ENCODE assay signal across 8 cellular contexts in genomic region chr2:127025357-127026062, GRCh38.
DNase-seq lines count a peak whose midpoint lies in the region; TF ChIP-seq lines count a peak whose summit lies in the region.

No MANE protein-coding gene starts in this region.

- peak overlapping the region; percentile 26; the same call in 1 of the 2 replicates for H3K27ac ChIP-seq in HEK293 (ENCODE audit: extremely low read depth, low read depth, low read length)
- peak overlapping the region in 1 of 2 donors; percentile 12 for H3K27ac ChIP-seq in breast epithelium
- no peak overlapping the region for H3K27ac ChIP-seq in spleen

- 1 to 2% (median 1%) methylated on average over 21 to 39 of the region's 39 CpGs for WGBS in spleen, 5 donors

- peaks cover 4 to 12% of the 10 kb centered on the region in 2 donors for H3K27me3 ChIP-seq in breast epithelium
- H3K27me3 ChIP-seq in spleen (replicated peaks in 1 of 7) = peaks cover 0 to 47% (median 26%) of the 10 kb centered on the region in 7 donors

- H3K36me3 ChIP-seq in HEK293 (ENCODE audit: control insufficient read depth in 2 of 2, insufficient read depth in 1 of 2, low read length in 2 of 2) (no peaks in the 10 kb centered on the region), breast epithelium (no peaks in the 10 kb centered on the region), spleen (no peaks in the 10 kb centered on the region)

- CTCF ChIA-PET in GM10248 (lab: Yijun Ruan, JAX) (no interaction called here), HEK293 (lab: Yijun Ruan, JAX) (interaction anchor here (0.6 to 2.5 kb wide), 4 partner anchors 14 to 55 kb away, joined by 3 to 12 read pairs (median 6); no protein-coding TSS in a partner anchor)

- peaks cover 11 to 15% of the 10 kb centered on the region in 2 donors for H3K4me1 Mint-ChIP-seq in immature natural killer cell

- peaks cover 0 to 4% (median under 1%) of the 10 kb centered on the region in 6 donors for H3K9me3 Mint-ChIP-seq in immature natural killer cell

- H3K4me1 ChIP-seq in HEK293 (ENCODE audit: control insufficient read depth, insufficient read depth, low read length) (no peaks in the 10 kb centered on the region), breast epithelium (peaks cover 0 to 5% of the 10 kb centered on the region in 2 donors), spleen (peaks cover 7 to 18% (median 12%) of the 10 kb centered on the region in 6 donors)

- H3K27ac Mint-ChIP-seq in immature natural killer cell = peak overlapping the region in 2 of 6 donors; percentile 42 to 67

- intact Hi-C loops in breast epithelium (cut with DNase I; ENCODE audit: low total_unique reads) = no loop called here
- intact Hi-C loops in spleen (cut with DNase I; ENCODE audit: low total_unique reads) = no loop called here

- TF ChIP-seq POLR2A in breast epithelium (IDR thresholded peaks at IDR 0.05) (no peak), spleen (IDR thresholded peaks at IDR 0.05) (no peak)

- peak overlapping the region; percentile 74 to 89 (median 82) for H3K4me3 Mint-ChIP-seq in immature natural killer cell

- POLR2A ChIA-PET in GM10248 (lab: Yijun Ruan, JAX) (no interaction called here), HEK293 (lab: Yijun Ruan, JAX) (interaction anchor here (0.5 kb wide), 1 partner anchor 30 kb away, joined by 3 read pairs; no protein-coding TSS in a partner anchor)

- TF ChIP-seq CTCF in GM10248 (IDR thresholded peaks at IDR 0.05; ENCODE audit: control extremely low read depth, extremely low read depth, low read depth, missing control alignments) (peak; percentile 23), HEK293 (tag by site-specific recombination; IDR thresholded peaks at IDR 0.05) (peak; percentile 92), WI38 (IDR thresholded peaks at IDR 0.05; ENCODE audit: low read depth, low read length) (peak; percentile 34; the same call in 1 of the 2 replicates), breast epithelium (IDR thresholded peaks at IDR 0.05) (no peak), spleen (IDR thresholded peaks at IDR 0.05 in 8 of 11, conservative IDR thresholded peaks at IDR 0.05 in 3 of 11) (peak in 4 of 11 experiments; percentile 8 to 42 (median 26))

- H3K4me3 ChIP-seq in HEK293 (ENCODE audit: low read depth, low read length) (peak overlapping the region; percentile 52), WI38 (ENCODE audit: low read depth, low read length) (peak overlapping the region; percentile 62), breast epithelium (peak overlapping the region; percentile 32 to 70 (median 49)), spleen (peak overlapping the region; percentile 14 to 67 (median 32))

- H3K9me3 ChIP-seq in HEK293 (ENCODE audit: control insufficient read depth, insufficient read depth, low read depth, low read length) = no peaks in the 10 kb centered on the region
- H3K9me3 ChIP-seq in breast epithelium = peaks cover 4% of the 10 kb centered on the region in 2 donors
- H3K9me3 ChIP-seq in spleen = peaks cover 0 to 10% (median 1%) of the 10 kb centered on the region in 8 donors

- DNase-seq in GM10248 (ENCODE audit: extremely low spot score) (peak; percentile 61), NCI-H128 (lab: John Stamatoyannopoulos, UW; ENCODE audit: unreplicated experiment) (peak; percentile 63), breast epithelium (ENCODE audit: low spot score in 2 of 2) (no peak), immature natural killer cell (peak; percentile 66 to 73 (median 68)), spleen (peak; percentile 89), AML-193 (lab: John Stamatoyannopoulos, UW) (no peak)

- no peaks in the 10 kb centered on the region for H3K36me3 Mint-ChIP-seq in immature natural killer cell

- H3K27me3 Mint-ChIP-seq in immature natural killer cell (ENCODE audit: low read depth in 3 of 3) = peaks cover 3 to 11% (median 3%) of the 10 kb centered on the region in 3 donors

TF ChIP-seq in HEK293, 187 proteins besides CTCF, POLR2A, EP300 and RAD21 (continues in another document):
- TF ChIP-seq SCRT1 (tag by site-specific recombination; IDR thresholded peaks at IDR 0.05; ENCODE audit: borderline replicate concordance) = no peak
- TF ChIP-seq PRDM2 (tag by site-specific recombination; IDR thresholded peaks at IDR 0.05; ENCODE audit: borderline replicate concordance) = no peak
- TF ChIP-seq TRIM28 (IDR thresholded peaks at IDR 0.05; ENCODE audit: borderline replicate concordance, low read length) = 0 out of 2 replicates have a peak, but pooled peaks have one; percentile 39
- no peak for TF ChIP-seq ZNF280D (tag by site-specific recombination; IDR thresholded peaks at IDR 0.05)
- no peak for TF ChIP-seq ZSCAN30 (tag by site-specific recombination; IDR thresholded peaks at IDR 0.05)
- 0 out of 2 replicates have a peak, but pooled peaks have one; percentile 6 for TF ChIP-seq OSR2 (tag by site-specific recombination; IDR thresholded peaks at IDR 0.05)
- TF ChIP-seq ZNF140 (tag by site-specific recombination; IDR thresholded peaks at IDR 0.05) = no peak
- TF ChIP-seq HOXC10 (CRISPR knock-in tag; IDR thresholded peaks at IDR 0.05) = 0 out of 2 replicates have a peak, but pooled peaks have one; percentile 42
- no peak for TF ChIP-seq ZNF155 (tag by site-specific recombination; IDR thresholded peaks at IDR 0.05)
- TF ChIP-seq ZNF473 (tag by site-specific recombination; IDR thresholded peaks at IDR 0.05) = no peak
- TF ChIP-seq ZNF610 (tag by site-specific recombination; IDR thresholded peaks at IDR 0.05; ENCODE audit: borderline replicate concordance) = no peak
- peak; percentile 75 for TF ChIP-seq EGR2 (tag by site-specific recombination; IDR thresholded peaks at IDR 0.05; ENCODE audit: low read depth)
- TF ChIP-seq ZNF514 (tag by site-specific recombination; IDR thresholded peaks at IDR 0.05) = no peak
- no peak for TF ChIP-seq ZNF585B (tag by site-specific recombination; IDR thresholded peaks at IDR 0.05)
- no peak for TF ChIP-seq ZNF266 (tag by site-specific recombination; IDR thresholded peaks at IDR 0.05; ENCODE audit: low read depth)

Comparison
In these comparisons a context has a peak if more than half of its experiments do, and no peak if none do; other contexts are left out.
1. DNase-seq: peak in GM10248 (single experiment), NCI-H128 (single experiment), immature natural killer cell (3 of 3) and spleen (single experiment); none in breast epithelium (0 of 2) and AML-193 (0 of 2).
2. CTCF ChIP-seq: peak in GM10248 (single experiment), HEK293 (single experiment) and WI38 (single experiment); none in breast epithelium (0 of 3).
3. Peak in every context shown above with its lines, with median percentiles within 50 percentile points of each other: H3K4me3 ChIP-seq.